Comparison of ENCODE assay signal across 19 cellular contexts in genomic region chr3:53766706-53767105, GRCh38.
"Had no signal": no experiment of that assay in that cellular context is flagged by ENCODE, and none has a peak within 500 bp of the region (broad histone marks: within the 10 kb centered on the region; RNA-seq: fewer than 3 reads in every experiment).

No MANE protein-coding gene starts in this region.

- H3K36me3 ChIP-seq: esophagus squamous epithelium, gastroesophageal sphincter, neutrophil, right atrium auricular region, upper lobe of right lung had no signal

- H3K9me3 ChIP-seq: esophagus squamous epithelium, gastroesophageal sphincter, neutrophil, right atrium auricular region, tibial nerve, upper lobe of right lung had no signal

- H3K27me3 ChIP-seq: right atrium auricular region, tibial nerve, upper lobe of right lung had no signal

- H3K4me1 Mint-ChIP-seq: naive thymus-derived CD4-positive, alpha-beta T cell had no signal

- H3K9me3 Mint-ChIP-seq: nephron progenitor cell had no signal

- H3K4me3 Mint-ChIP-seq: naive thymus-derived CD4-positive, alpha-beta T cell; nephron progenitor cell had no signal

- DNase-seq: effector memory CD4-positive, alpha-beta T cell; esophagus squamous epithelium; foreskin fibroblast; glutamatergic neuron; islet precursor cell; mammary epithelial cell; naive thymus-derived CD4-positive, alpha-beta T cell; nephron progenitor cell; small intestine; stimulated activated CD4-positive, alpha-beta T cell treated with anti-CD3 and anti-CD28 coated beads, Interleukin-12 subunit alpha, Interleukin-12 subunit beta, amount 100 ng/mL, for 4 hours; stimulated activated CD4-positive, alpha-beta T cell treated with anti-CD3 and anti-CD28 coated beads, Interleukin-2, amount 100 ng/mL, for 48 hours; stimulated activated naive CD8-positive, alpha-beta T cell treated with anti-CD3 and anti-CD28 coated beads, Interleukin-15, Interleukin-2, amounts not matched to agents 100 U/mL and 50 U/mL, for 24 hours; upper lobe of right lung had no signal

- H3K27ac Mint-ChIP-seq: naive thymus-derived CD4-positive, alpha-beta T cell; nephron progenitor cell had no signal

- ATAC-seq: gastroesophageal sphincter; left lobe of liver; naive thymus-derived CD4-positive, alpha-beta T cell; stimulated activated naive CD8-positive, alpha-beta T cell treated with anti-CD3 and anti-CD28 coated beads, Interleukin-15, Interleukin-2, amounts not matched to agents 100 U/mL and 50 U/mL, for 24 hours; upper lobe of right lung had no signal

- H3K27ac ChIP-seq: epithelial cell of prostate, esophagus squamous epithelium, gastroesophageal sphincter, neutrophil, right atrium auricular region, tibial nerve, upper lobe of right lung had no signal

- H3K4me1 ChIP-seq: esophagus squamous epithelium, gastroesophageal sphincter, right atrium auricular region, tibial nerve, upper lobe of right lung had no signal

- H3K4me3 ChIP-seq: esophagus squamous epithelium, gastroesophageal sphincter, right atrium auricular region, tibial nerve, upper lobe of right lung had no signal

- H3K36me3 Mint-ChIP-seq: naive thymus-derived CD4-positive, alpha-beta T cell had no signal
